ENCODE assay signal across 14 cellular contexts in genomic region chrX:40261955-40262596, GRCh38.
DNase-seq lines count a peak whose midpoint lies in the region; FAIRE-seq and TF ChIP-seq lines count a peak whose summit lies in the region.
"Had no signal": no experiment of that assay in that cellular context is flagged by ENCODE, and none has a peak within 500 bp of the region (broad histone marks: within the 10 kb centered on the region; RNA-seq: fewer than 3 reads in every experiment).

No MANE protein-coding gene starts in this region.

- no peak for TF ChIP-seq CTCF in astrocyte (IDR thresholded peaks at IDR 0.05; ENCODE audit: insufficient read depth, low read depth, low read length)
- TF ChIP-seq CTCF in left ventricle myocardium inferior (IDR thresholded peaks at IDR 0.05; ENCODE audit: borderline replicate concordance), result no peak
- TF ChIP-seq CTCF in nephron progenitor cell (IDR thresholded peaks at IDR 0.05), result no peak

- H3K27me3 ChIP-seq in ACC112 (ENCODE audit: insufficient read depth, low read length) (no peaks in the 10 kb centered on the region), astrocyte (ENCODE audit: insufficient read depth, low read length) (no peaks in the 10 kb centered on the region), left ventricle myocardium inferior (ENCODE audit: low read depth) (no peaks in the 10 kb centered on the region)

- H3K27ac Mint-ChIP-seq in astrocyte (ENCODE audit: unreplicated experiment) (peak overlapping the region; percentile 41), nephron progenitor cell (no peak overlapping the region)
- H3K27ac Mint-ChIP-seq: CD8-positive, alpha-beta T cell had no signal

- H3K9me3 ChIP-seq in astrocyte (ENCODE audit: insufficient read depth, low read depth, low read length), result no peaks in the 10 kb centered on the region
- no peaks in the 10 kb centered on the region for H3K9me3 ChIP-seq in left ventricle myocardium inferior (replicated peaks)

- H3K9ac ChIP-seq in astrocyte (ENCODE audit: low read length), result no peak overlapping the region

- H3K27ac ChIP-seq in ACC112 (ENCODE audit: low read depth, low read length) (peak overlapping the region; percentile 79), astrocyte (ENCODE audit: low read depth, low read length) (peak overlapping the region; percentile 47), left ventricle myocardium inferior (replicated peaks) (peak overlapping the region; percentile 44)

- intact Hi-C loops in left ventricle myocardium inferior (cut with micrococcal nuclease), result no loop called here

- no peaks in the 10 kb centered on the region for H4K20me1 ChIP-seq in astrocyte (ENCODE audit: insufficient read depth, low read length)

- H2AFZ ChIP-seq in ACC112 (ENCODE audit: low read length, unreplicated experiment) (peak overlapping the region; percentile 25), astrocyte (ENCODE audit: low read depth, low read length) (peak overlapping the region; percentile 18)

- no peaks in the 10 kb centered on the region for H3K9me3 Mint-ChIP-seq in astrocyte (ENCODE audit: unreplicated experiment)
- H3K9me3 Mint-ChIP-seq in nephron progenitor cell, result peaks cover 34% of the 10 kb centered on the region
- H3K9me3 Mint-ChIP-seq: CD8-positive, alpha-beta T cell; T-helper 2 cell treated with Interferon-gamma antibody and Interleukin-4, amounts not matched to agents 5 μg/mL and 100 μg/mL, for 36 hours had no signal

- H3K36me3 ChIP-seq in ACC112 (ENCODE audit: insufficient read depth, low read length) (no peaks in the 10 kb centered on the region), astrocyte (ENCODE audit: insufficient read depth, low read length) (no peaks in the 10 kb centered on the region), left ventricle myocardium inferior (no peaks in the 10 kb centered on the region)

- peak overlapping the region; percentile 36 for H3K4me2 ChIP-seq in astrocyte (ENCODE audit: low read length)

- FAIRE-seq in astrocyte (lab: Jason Lieb, UNC), result no peak
- FAIRE-seq: A204.1, frontal cortex had no signal

- DNase-seq in astrocyte (ENCODE audit: low read depth) (no peak), left ventricle myocardium inferior (no peak), nephron progenitor cell (peak; percentile 22), activated gamma-delta T cell treated with Interleukin-2 at 50 U/mL for 16 hours (no peak), NCI-H510A (lab: John Stamatoyannopoulos, UW) (no peak), DMS153 (lab: John Stamatoyannopoulos, UW) (no peak), NCI-H1417 (lab: John Stamatoyannopoulos, UW) (no peak)
- DNase-seq: amygdala; CD8-positive, alpha-beta T cell; stimulated activated CD4-positive, alpha-beta T cell treated with anti-CD3 and anti-CD28 coated beads, Interleukin-4, amount 100 ng/mL, for 1 hour had no signal

- H3K79me2 ChIP-seq in ACC112 (ENCODE audit: control insufficient read depth, insufficient read depth, low read length, unreplicated experiment) (no peaks in the 10 kb centered on the region), astrocyte (ENCODE audit: insufficient read depth, low read length) (no peaks in the 10 kb centered on the region)

- no peak overlapping the region for H3K4me3 ChIP-seq in ACC112 (ENCODE audit: low read depth, low read length)
- H3K4me3 ChIP-seq in astrocyte (ENCODE audit: insufficient read depth, low read depth, low read length), result no peak overlapping the region
- H3K4me3 ChIP-seq in left ventricle myocardium inferior, result no peak overlapping the region

- no peaks in the 10 kb centered on the region for H3K36me3 Mint-ChIP-seq in astrocyte (ENCODE audit: low read depth, unreplicated experiment)
- H3K36me3 Mint-ChIP-seq in nephron progenitor cell (ENCODE audit: low read depth), result no peaks in the 10 kb centered on the region
- H3K36me3 Mint-ChIP-seq: CD8-positive, alpha-beta T cell had no signal

- H3K4me1 Mint-ChIP-seq in astrocyte (ENCODE audit: low read depth, unreplicated experiment), result peaks cover 4% of the 10 kb centered on the region
- peaks cover 34% of the 10 kb centered on the region for H3K4me1 Mint-ChIP-seq in nephron progenitor cell

- no peak overlapping the region for H3K4me3 Mint-ChIP-seq in astrocyte (ENCODE audit: unreplicated experiment)
- H3K4me3 Mint-ChIP-seq in nephron progenitor cell, result no peak overlapping the region
- H3K4me3 Mint-ChIP-seq: CD8-positive, alpha-beta T cell; T-helper 2 cell treated with Interferon-gamma antibody and Interleukin-4, amounts not matched to agents 5 μg/mL and 100 μg/mL, for 36 hours had no signal

- H3K4me1 ChIP-seq in ACC112 (ENCODE audit: control insufficient read depth, insufficient read depth, low read length, unreplicated experiment), result peaks cover 24% of the 10 kb centered on the region
- H3K4me1 ChIP-seq in astrocyte (ENCODE audit: insufficient read depth, low read length), result peaks cover 17% of the 10 kb centered on the region
- H3K4me1 ChIP-seq in left ventricle myocardium inferior, result peaks cover 18% of the 10 kb centered on the region

- H3K27me3 Mint-ChIP-seq in astrocyte (ENCODE audit: low read depth, unreplicated experiment), result peaks cover 5% of the 10 kb centered on the region
- H3K27me3 Mint-ChIP-seq in nephron progenitor cell (ENCODE audit: low read depth, poor library complexity), result peaks cover 20% of the 10 kb centered on the region
